In the genomic region with DNA sequence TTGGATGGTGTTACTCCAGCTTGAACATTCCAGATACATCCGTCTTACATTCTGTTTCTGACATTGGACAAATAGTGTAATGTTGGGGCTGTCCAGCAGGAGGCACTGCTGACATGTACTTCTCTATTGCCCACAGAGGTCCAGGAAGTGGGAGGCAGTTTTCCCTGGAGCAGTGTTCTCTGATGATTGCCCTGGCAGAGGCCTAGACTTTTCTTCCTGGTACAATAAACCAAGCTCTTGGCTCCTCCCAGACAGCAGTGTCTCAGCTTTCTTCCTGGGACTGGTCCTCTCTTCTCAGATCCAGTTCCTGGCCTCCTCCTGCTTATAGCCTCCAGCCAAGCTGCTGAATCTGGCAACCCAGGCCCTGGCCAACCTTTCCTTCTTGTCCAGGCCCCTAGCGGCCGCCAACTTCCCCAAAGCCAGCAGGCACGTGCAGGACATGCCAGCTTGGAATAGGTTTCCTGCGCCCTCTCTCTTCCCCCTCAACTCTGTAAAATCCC, we compare ENCODE assay signal across 8 cellular contexts. TPM values are rescaled to one million over a fixed set of nuclear protein-coding genes. Genes with fewer than 3 reads are reported as not detected.
DNase-seq lines count a peak whose midpoint lies in the region; ATAC-seq and TF ChIP-seq lines count a peak whose summit lies in the region.

No MANE protein-coding gene starts in this region.

- peak; percentile 75 for DNase-seq in A172 (ENCODE audit: low spot score)
- DNase-seq in NCI-H2107 treated with DMSO at 0.1 percent for 48 hours (lab: John Stamatoyannopoulos, UW; ENCODE audit: unreplicated experiment): peak; percentile 89
- DNase-seq in activated CD4-positive, alpha-beta T cell treated with anti-CD3 and anti-CD28 coated beads for 4 hours: peak; percentile 32 to 63
- peak; percentile 85 for DNase-seq in coronary artery (ENCODE audit: low spot score)
- peak; percentile 93 for DNase-seq in left kidney (ENCODE audit: low read depth, low spot score)
- DNase-seq in stimulated activated CD4-positive, alpha-beta T cell treated with anti-CD3 and anti-CD28 coated beads, Interleukin-4, amount 100 ng/mL, for 24 hours: peak; percentile 66

- TF ChIP-seq CTCF in GM12873 (IDR thresholded peaks at IDR 0.05; ENCODE audit: insufficient read depth, low read depth, low read length, missing control alignments) (peak; percentile 92), coronary artery (IDR thresholded peaks at IDR 0.05) (peak; percentile 71)

- H3K4me3 ChIP-seq in coronary artery: no peak overlapping the region

- H3K27ac ChIP-seq in coronary artery: no peak overlapping the region

- ATAC-seq in GM21447 (IDR thresholded peaks at IDR 0.05; ENCODE audit: unreplicated experiment): no peak

RNA-seq across cellular contexts. Expression of gene IFNLR1, which starts 14.9 kb away (rescaled TPM):
- total RNA-seq in A172 (2014; rRNA removed; shearing (Covaris generic)): not detected in 2 replicates

RNA-seq across cellular contexts. Expression of gene IL22RA1, which starts 59.1 kb away (rescaled TPM):
- total RNA-seq in A172 (2014; rRNA removed; shearing (Covaris generic)): 0.53 and 2.1 TPM in 2 replicates
